Comparison of ENCODE assay signal across 1 cellular context in genomic region chr1:221987860-221988520, GRCh38.
TF ChIP-seq lines count a peak whose summit lies in the region.

No MANE protein-coding gene starts in this region.

TF ChIP-seq in K562, 482 proteins besides CTCF, POLR2A, EP300 and RAD21 (continued from another document):
- TF ChIP-seq UBTF (IDR thresholded peaks at IDR 0.05; ENCODE audit: borderline replicate concordance in 1 of 2, low read depth in 2 of 2, low read length in 2 of 2) (no peak), POLR2G (IDR thresholded peaks at IDR 0.05; ENCODE audit: low read depth, low read length) (no peak), C11orf30 (IDR thresholded peaks at IDR 0.05; ENCODE audit: low read depth) (peak; percentile 79), HSF4 (CRISPR knock-in tag; IDR thresholded peaks at IDR 0.05; ENCODE audit: borderline replicate concordance) (no peak), ZKSCAN1 (IDR thresholded peaks at IDR 0.05; ENCODE audit: low read depth, low read length) (no peak), ZBTB11 (CRISPR knock-in tag; IDR thresholded peaks at IDR 0.05) (no peak), WHSC1 (IDR thresholded peaks at IDR 0.05; ENCODE audit: low read length) (no peak), ETV6 (IDR thresholded peaks at IDR 0.05; ENCODE audit: borderline replicate concordance in 1 of 2, low read depth in 2 of 2, low read length in 1 of 2) (no peak), ETV6 (CRISPR knock-in tag; IDR thresholded peaks at IDR 0.05; ENCODE audit: borderline replicate concordance) (no peak), AFF1 (IDR thresholded peaks at IDR 0.05; ENCODE audit: low read depth in 1 of 2, partially characterized antibody in 2 of 2) (no peak), REST (CRISPR knock-in tag; IDR thresholded peaks at IDR 0.05; ENCODE audit: low read depth) (no peak), CXXC5 (CRISPR knock-in tag; IDR thresholded peaks at IDR 0.05) (peak; percentile 53; the same call in 1 of the 2 replicates), NFE2 (IDR thresholded peaks at IDR 0.05; ENCODE audit: low read depth) (peak; percentile 87), NCOA1 (IDR thresholded peaks at IDR 0.05; ENCODE audit: low read depth) (peak; percentile 68; the same call in 1 of the 2 replicates), TAF9B (IDR thresholded peaks at IDR 0.05; ENCODE audit: partially characterized antibody) (peak; percentile 81), SMARCC2 (IDR thresholded peaks at IDR 0.05; ENCODE audit: low read depth) (peak; percentile 84), ZFP1 (CRISPR knock-in tag; IDR thresholded peaks at IDR 0.05) (no peak)
TF ChIP-seq in K562: peak in this region for 78.
